ENCODE assay signal across 8 cellular contexts in the genomic region with DNA sequence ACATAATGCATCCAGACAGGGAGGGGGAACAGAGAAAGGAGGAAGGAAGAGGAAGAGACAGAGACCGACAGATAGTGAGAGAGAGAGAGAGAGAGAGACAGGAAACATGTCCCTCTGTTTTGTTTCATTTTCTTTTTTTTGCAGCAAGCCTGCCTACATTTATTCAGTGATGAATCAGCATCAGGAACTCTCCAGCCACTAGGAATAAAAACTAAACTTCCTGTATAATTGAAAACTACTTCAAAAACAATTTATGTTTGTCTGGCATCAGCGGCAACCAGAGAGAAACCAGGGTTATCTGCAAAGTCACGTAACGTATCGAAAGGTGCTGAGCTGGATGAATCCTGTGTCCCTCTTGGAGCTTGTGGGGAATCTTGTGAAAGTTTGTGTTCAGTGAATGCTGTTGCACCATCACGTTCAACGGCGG.
DNase-seq lines count a peak whose midpoint lies in the region; ATAC-seq, FAIRE-seq and TF ChIP-seq lines count a peak whose summit lies in the region.

No MANE protein-coding gene starts in this region.

- H3K9me1 ChIP-seq in endothelial cell of umbilical vein (replicated peaks; ENCODE audit: control insufficient read depth, extremely low read depth, insufficient read depth, low read length), result no peaks in the 10 kb centered on the region

- TF ChIP-seq CTCF in AG10803 (conservative IDR thresholded peaks at IDR 0.05; ENCODE audit: low read length) (no peak), OCI-LY3 (IDR thresholded peaks at IDR 0.05; ENCODE audit: low read depth, low read length) (no peak), endothelial cell of umbilical vein (IDR thresholded peaks at IDR 0.05; ENCODE audit: extremely low read depth in 1 of 2, insufficient read depth in 1 of 2, low read depth in 1 of 2, low read length in 2 of 2) (no peak)

- H3K9me3 ChIP-seq in OCI-LY3 (ENCODE audit: insufficient read depth, low read length) (no peaks in the 10 kb centered on the region), endothelial cell of umbilical vein (replicated peaks; ENCODE audit: control insufficient read depth, insufficient read depth, low read length) (no peaks in the 10 kb centered on the region)

- FAIRE-seq in endothelial cell of umbilical vein (lab: Jason Lieb, UNC), result peak; percentile 78
- no peak for FAIRE-seq in urothelium cell line (lab: Jason Lieb, UNC)

- intact Hi-C loops in endothelial cell of umbilical vein (cut with micrococcal nuclease), result loop anchor here (2.0 to 5.0 kb wide), 2 partner anchors 259 to 294 kb away; a partner anchor contains a TSS

- H2AFZ ChIP-seq in OCI-LY3 (ENCODE audit: low read depth, low read length) (peak overlapping the region; percentile 66), endothelial cell of umbilical vein (ENCODE audit: low read depth, low read length) (peak overlapping the region; percentile 95)

- peak; percentile 58 for ATAC-seq in GM21381 (IDR thresholded peaks at IDR 0.05; ENCODE audit: unreplicated experiment)

- H3K27ac ChIP-seq in OCI-LY3 (ENCODE audit: low read length) (no peak overlapping the region), endothelial cell of umbilical vein (ENCODE audit: insufficient read depth, low read depth, low read length) (peak overlapping the region; percentile 91)

- peak overlapping the region; percentile 42 for H3K4me2 ChIP-seq in OCI-LY3 (ENCODE audit: low read length)
- peak overlapping the region; percentile 94 for H3K4me2 ChIP-seq in endothelial cell of umbilical vein (ENCODE audit: insufficient read depth, low read length)

- H3K9ac ChIP-seq in OCI-LY3 (ENCODE audit: low read length) (0 out of 2 replicates have a peak overlapping the region, but pooled peaks have one; percentile 7), endothelial cell of umbilical vein (replicated peaks; ENCODE audit: extremely low read depth, insufficient read depth, low read length) (peak overlapping the region; percentile 63)

- DNase-seq in AG10803 (ENCODE audit: low read depth) (peak; percentile 21), endothelial cell of umbilical vein (ENCODE audit: low read depth, low spot score) (peak; percentile 80), skeletal muscle cell (ENCODE audit: low read depth) (no peak), urothelium cell line (ENCODE audit: low spot score) (no peak), activated gamma-delta T cell treated with Interleukin-2 at 50 U/mL for 16 hours (no peak)
- no peak for DNase-seq in activated CD8-positive, alpha-beta memory T cell treated with anti-CD3 and anti-CD28 coated beads, Interleukin-2, amount 50 U/mL, for 48 hours

- no TSS peak for BruUV-seq in endothelial cell of umbilical vein (replicated peaks; lab: Mats Ljungman, UMichigan)

- no peak for TF ChIP-seq POLR2A in endothelial cell of umbilical vein (IDR thresholded peaks at IDR 0.05; ENCODE audit: low read depth, low read length)

- POLR2A ChIA-PET in endothelial cell of umbilical vein (lab: Charles Lee), result no interaction called here

- peaks cover 43% of the 10 kb centered on the region for H3K27me3 ChIP-seq in OCI-LY3 (ENCODE audit: low read depth, low read length)
- peaks cover 15 to 17% of the 10 kb centered on the region in 2 experiments for H3K27me3 ChIP-seq in endothelial cell of umbilical vein (ENCODE audit: control insufficient read depth in 2 of 2, insufficient read depth in 2 of 2, low read length in 2 of 2)

- H3K4me3 ChIP-seq in AG10803 (ENCODE audit: low read length) (peak overlapping the region; percentile 49), OCI-LY3 (ENCODE audit: low read length) (peak overlapping the region; percentile 55), endothelial cell of umbilical vein (replicated peaks in 1 of 3; ENCODE audit: insufficient read depth in 1 of 3, low read depth in 1 of 3, low read length in 3 of 3) (peak overlapping the region in 2 of 3 experiments; percentile 37 to 77), skeletal muscle cell (ENCODE audit: low read depth, low read length) (peak overlapping the region; percentile 28)

- H3K36me3 ChIP-seq in OCI-LY3 (replicated peaks; ENCODE audit: low read depth, low read length) (no peaks in the 10 kb centered on the region), endothelial cell of umbilical vein (ENCODE audit: control insufficient read depth in 2 of 2, extremely low read depth in 1 of 2, insufficient read depth in 2 of 2, low read length in 2 of 2) (no peaks in the 10 kb centered on the region)

- H3K79me2 ChIP-seq in OCI-LY3 (ENCODE audit: low read length), result no peaks in the 10 kb centered on the region
- no peaks in the 10 kb centered on the region for H3K79me2 ChIP-seq in endothelial cell of umbilical vein (ENCODE audit: control insufficient read depth, insufficient read depth, low read length)

- CTCF ChIA-PET in endothelial cell of umbilical vein (lab: Charles Lee), result no interaction called here

- no peaks in the 10 kb centered on the region for H4K20me1 ChIP-seq in OCI-LY3 (ENCODE audit: insufficient read depth, low read length)
- H4K20me1 ChIP-seq in endothelial cell of umbilical vein (replicated peaks; ENCODE audit: control insufficient read depth, extremely low read depth, insufficient read depth, low read length), result no peaks in the 10 kb centered on the region

- dilution Hi-C loops in endothelial cell of umbilical vein (cut with MboI; ENCODE audit: extremely low pct_ligation_motif_present, low sequenced_read_pairs), result no loop called here

- H3K4me1 ChIP-seq in OCI-LY3 (ENCODE audit: low read length) (0 out of 2 replicates have a peak, but pooled peaks cover 2% of the 10 kb centered on the region), endothelial cell of umbilical vein (ENCODE audit: control insufficient read depth, extremely low read depth, insufficient read depth, low read length) (peaks cover 43% of the 10 kb centered on the region)

TF ChIP-seq in endothelial cell of umbilical vein, 7 proteins besides CTCF, POLR2A, EP300 and RAD21:
- TF ChIP-seq GATA2 (IDR thresholded peaks at IDR 0.05; ENCODE audit: insufficient read depth, insufficient read length, low read depth, low read length) (peak; percentile 55), POLR2AphosphoS5 (IDR thresholded peaks at IDR 0.05; ENCODE audit: insufficient read depth, low read depth, low read length) (no peak), FOS (IDR thresholded peaks at IDR 0.05; ENCODE audit: borderline replicate concordance, insufficient read depth, low read length) (peak; percentile 54), MYC (IDR thresholded peaks at IDR 0.05; ENCODE audit: low read depth, low read length) (no peak), JUN (IDR thresholded peaks at IDR 0.05; ENCODE audit: borderline replicate concordance, insufficient read depth, insufficient read length, low read depth) (no peak), EZH2 (IDR thresholded peaks at IDR 0.05; ENCODE audit: borderline replicate concordance, low read depth, low read length, severe bottlenecking) (no peak)
- TF ChIP-seq, protein P1, sequence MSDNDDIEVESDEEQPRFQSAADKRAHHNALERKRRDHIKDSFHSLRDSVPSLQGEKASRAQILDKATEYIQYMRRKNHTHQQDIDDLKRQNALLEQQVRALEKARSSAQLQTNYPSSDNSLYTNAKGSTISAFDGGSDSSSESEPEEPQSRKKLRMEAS (IDR thresholded peaks at IDR 0.05; ENCODE audit: insufficient read depth, insufficient read length), result no peak

Comparison
In these comparisons a context has a peak if more than half of its experiments do, and no peak if none do; other contexts are left out.
1. DNase-seq: peak in AG10803 (single experiment) and endothelial cell of umbilical vein (single experiment); none in skeletal muscle cell (single experiment), urothelium cell line (single experiment), activated CD8-positive, alpha-beta memory T cell treated with anti-CD3 and anti-CD28 coated beads, Interleukin-2, amount 50 U/mL, for 48 hours (single experiment) and activated gamma-delta T cell treated with Interleukin-2 at 50 U/mL for 16 hours (single experiment).
2. Peak in every context shown above with its lines, with median percentiles within 50 percentile points of each other: H3K4me3 ChIP-seq.